Comparison of ENCODE assay signal across 9 cellular contexts in genomic region chr3:11300970-11301369, GRCh38. TPM values are rescaled to one million over a fixed set of nuclear protein-coding genes. Genes with fewer than 3 reads are reported as not detected.
DNase-seq lines count a peak whose midpoint lies in the region; ATAC-seq and TF ChIP-seq lines count a peak whose summit lies in the region.
"Had no signal": no experiment of that assay in that cellular context is flagged by ENCODE, and none has a peak within 500 bp of the region (broad histone marks: within the 10 kb centered on the region; RNA-seq: fewer than 3 reads in every experiment).

No MANE protein-coding gene starts in this region.

- intact Hi-C loops in CD8-positive, alpha-beta T cell (cut with DNase I, micrococcal nuclease): no loop called here
- intact Hi-C loops in activated T-helper 2 cell treated with anti-CD3 and anti-CD28 coated beads, Interferon-gamma antibody, Interleukin-2, Interleukin-4, amounts not matched to agents 10 μg/mL and 5 μg/mL and 100 μg/mL, durations not matched to agents 14 hours and 24 hours and 36 hours (cut with micrococcal nuclease): loop anchor here (5.0 kb wide), 1 partner anchor 61 kb away; no protein-coding TSS in a partner anchor
- intact Hi-C loops in esophagus muscularis mucosa (cut with DNase I): no loop called here

- H3K56ac ChIP-seq in H9 (ENCODE audit: insufficient read length, low read depth, low read length): no peak overlapping the region

- no peak overlapping the region for H4K91ac ChIP-seq in H9 (ENCODE audit: insufficient read length, low read depth, low read length)

- H2BK15ac ChIP-seq in H9 (ENCODE audit: low read depth, low read length): no peak overlapping the region

- H3K79me2 ChIP-seq in H9 (ENCODE audit: insufficient read depth, low read length): no peaks in the 10 kb centered on the region

- H3K4me3 Mint-ChIP-seq in CD8-positive, alpha-beta T cell: peak overlapping the region; percentile 5
- H3K4me3 Mint-ChIP-seq in activated T-helper 2 cell treated with anti-CD3 and anti-CD28 coated beads, Interferon-gamma antibody, Interleukin-2, Interleukin-4, amounts not matched to agents 10 μg/mL and 5 μg/mL and 100 μg/mL, durations not matched to agents 14 hours and 24 hours and 36 hours (ENCODE audit: low read depth): no peak overlapping the region
- no peak overlapping the region for H3K4me3 Mint-ChIP-seq in H9

- TF ChIP-seq POLR2A in esophagus muscularis mucosa (IDR thresholded peaks at IDR 0.05; ENCODE audit: low read depth): no peak

- H3K18ac ChIP-seq in H9 (ENCODE audit: insufficient read length, low read depth, low read length): no peak overlapping the region

- no peak overlapping the region for H2AK5ac ChIP-seq in H9 (ENCODE audit: insufficient read length, low read length)

- H3K14ac ChIP-seq in H9 (ENCODE audit: insufficient read depth, low read length): no peak overlapping the region

- no peaks in the 10 kb centered on the region for H3K9me3 Mint-ChIP-seq in CD8-positive, alpha-beta T cell
- H3K9me3 Mint-ChIP-seq in activated T-helper 2 cell treated with anti-CD3 and anti-CD28 coated beads, Interferon-gamma antibody, Interleukin-2, Interleukin-4, amounts not matched to agents 10 μg/mL and 5 μg/mL and 100 μg/mL, durations not matched to agents 14 hours and 24 hours and 36 hours: no peaks in the 10 kb centered on the region
- no peaks in the 10 kb centered on the region for H3K9me3 Mint-ChIP-seq in H9

- no peaks in the 10 kb centered on the region for H3K4me1 ChIP-seq in CD8-positive, alpha-beta T cell (ENCODE audit: insufficient read depth, low read length)
- no peaks in the 10 kb centered on the region for H3K4me1 ChIP-seq in H9 (ENCODE audit: insufficient read depth, low read length)
- H3K4me1 ChIP-seq in esophagus muscularis mucosa: peaks cover 0 to 5% (median 0%) of the 10 kb centered on the region in 4 donors

- no peak overlapping the region for H2BK120ac ChIP-seq in H9 (ENCODE audit: low read depth, low read length, poor library complexity, severe bottlenecking)

- H3T11ph ChIP-seq in H9 (ENCODE audit: low read length): no peak overlapping the region

- H2BK20ac ChIP-seq in H9 (ENCODE audit: low read depth, low read length, poor library complexity, severe bottlenecking): no peak overlapping the region

- H3K27me3 ChIP-seq in CD8-positive, alpha-beta T cell (ENCODE audit: insufficient read depth, low read length): no peaks in the 10 kb centered on the region
- H3K27me3 ChIP-seq in H9 (ENCODE audit: insufficient read depth, low read length) (no peaks in the 10 kb centered on the region; the same call in 1 of the 2 replicates), esophagus muscularis mucosa (no peaks in the 10 kb centered on the region)

- H3K9ac ChIP-seq in H9 (ENCODE audit: extremely low read depth, insufficient read length, low read length): no peak overlapping the region

- no peak overlapping the region for H3K4me3 ChIP-seq in CD8-positive, alpha-beta T cell (ENCODE audit: low read depth, low read length)
- no peak overlapping the region for H3K4me3 ChIP-seq in esophagus muscularis mucosa

- no peak overlapping the region for H2BK5ac ChIP-seq in H9 (ENCODE audit: insufficient read length, low read length)

- peaks cover 7% of the 10 kb centered on the region for H3K36me3 ChIP-seq in CD8-positive, alpha-beta T cell (ENCODE audit: insufficient read depth, low read length)
- peaks cover 11 to 71% (median 37%) of the 10 kb centered on the region in 4 donors for H3K36me3 ChIP-seq in esophagus muscularis mucosa

- TF ChIP-seq EP300 in esophagus muscularis mucosa (IDR thresholded peaks at IDR 0.05): no peak

- H3K4me2 ChIP-seq in H9 (ENCODE audit: insufficient read depth, insufficient read length, low read length): no peak overlapping the region

- H3K23me2 ChIP-seq in H9 (ENCODE audit: insufficient read length, low read depth, low read length, poor library complexity, severe bottlenecking): no peaks in the 10 kb centered on the region

- no CpG with 5 or more reads among the region's 3 CpGs for WGBS in H9 (ENCODE audit: extremely low coverage, insufficient read length, low lambda C conversion rate)
- WGBS in esophagus muscularis mucosa: 93% methylated on average over 3 of the region's 3 CpGs

- no peak overlapping the region for H3K4ac ChIP-seq in H9 (ENCODE audit: low read depth, low read length)

- no peaks in the 10 kb centered on the region for H3K27me3 Mint-ChIP-seq in CD8-positive, alpha-beta T cell (ENCODE audit: low read depth)
- no peaks in the 10 kb centered on the region for H3K27me3 Mint-ChIP-seq in activated T-helper 2 cell treated with anti-CD3 and anti-CD28 coated beads, Interferon-gamma antibody, Interleukin-2, Interleukin-4, amounts not matched to agents 10 μg/mL and 5 μg/mL and 100 μg/mL, durations not matched to agents 14 hours and 24 hours and 36 hours (ENCODE audit: low read depth)
- H3K27me3 Mint-ChIP-seq in H9 (ENCODE audit: low read depth): no peaks in the 10 kb centered on the region

- H3K27ac ChIP-seq in CD8-positive, alpha-beta T cell (ENCODE audit: low read depth, low read length): no peak overlapping the region
- H3K27ac ChIP-seq in H9 (ENCODE audit: insufficient read length, low read depth, low read length) (no peak overlapping the region), esophagus muscularis mucosa (replicated peaks in 1 of 4) (no peak overlapping the region)

- no peaks in the 10 kb centered on the region for H3K9me3 ChIP-seq in CD8-positive, alpha-beta T cell (ENCODE audit: low read length)
- H3K9me3 ChIP-seq in H9 (ENCODE audit: control insufficient read depth, low read depth, low read length) (no peaks in the 10 kb centered on the region), esophagus muscularis mucosa (no peaks in the 10 kb centered on the region)

- H3K36me3 Mint-ChIP-seq in CD8-positive, alpha-beta T cell: peaks cover 81% of the 10 kb centered on the region
- H3K36me3 Mint-ChIP-seq in activated T-helper 2 cell treated with anti-CD3 and anti-CD28 coated beads, Interferon-gamma antibody, Interleukin-2, Interleukin-4, amounts not matched to agents 10 μg/mL and 5 μg/mL and 100 μg/mL, durations not matched to agents 14 hours and 24 hours and 36 hours (ENCODE audit: low read depth): peaks cover 84% of the 10 kb centered on the region
- H3K36me3 Mint-ChIP-seq in H9 (ENCODE audit: insufficient read depth in 1 of 3, low read depth in 3 of 3): peaks cover 3 to 24% (median 12%) of the 10 kb centered on the region in 3 experiments; a peak in 6 of 7 replicates

- DNase-seq in CD8-positive, alpha-beta T cell: no peak
- DNase-seq in activated T-helper 2 cell treated with anti-CD3 and anti-CD28 coated beads, Interferon-gamma antibody, Interleukin-2, Interleukin-4, amounts not matched to agents 10 μg/mL and 5 μg/mL and 100 μg/mL, durations not matched to agents 14 hours and 24 hours and 36 hours (ENCODE audit: low spot score): no peak
- DNase-seq in effector CD8-positive, alpha-beta T cell (lab: John Stamatoyannopoulos, UW): no peak
- DNase-seq in H9: no peak
- DNase-seq in NCI-H82 treated with DMSO at 0.1 percent for 48 hours (lab: John Stamatoyannopoulos, UW; ENCODE audit: unreplicated experiment): no peak
- no peak for DNase-seq in esophagus muscularis mucosa (ENCODE audit: extremely low spot score)
- DNase-seq: activated CD8-positive, alpha-beta memory T cell treated with anti-CD3 and anti-CD28 coated beads for 24 hours had no signal

- H4K5ac ChIP-seq in H9 (ENCODE audit: insufficient read length, low read depth, low read length): no peak overlapping the region

- TF ChIP-seq CTCF in CD8-positive, alpha-beta T cell (IDR thresholded peaks at IDR 0.05): no peak
- TF ChIP-seq CTCF in H9 (conservative IDR thresholded peaks at IDR 0.05) (no peak), esophagus muscularis mucosa (IDR thresholded peaks at IDR 0.05) (no peak)

- H4K20me1 ChIP-seq in H9 (ENCODE audit: control insufficient read depth, insufficient read depth, insufficient read length): no peaks in the 10 kb centered on the region

- no peaks in the 10 kb centered on the region for H3K79me1 ChIP-seq in H9 (ENCODE audit: insufficient read depth, low read depth, low read length, poor library complexity, severe bottlenecking)

- peaks cover 19% of the 10 kb centered on the region for H3K4me1 Mint-ChIP-seq in CD8-positive, alpha-beta T cell (ENCODE audit: low read depth)
- peaks cover 33% of the 10 kb centered on the region for H3K4me1 Mint-ChIP-seq in activated T-helper 2 cell treated with anti-CD3 and anti-CD28 coated beads, Interferon-gamma antibody, Interleukin-2, Interleukin-4, amounts not matched to agents 10 μg/mL and 5 μg/mL and 100 μg/mL, durations not matched to agents 14 hours and 24 hours and 36 hours (ENCODE audit: low read depth)
- H3K4me1 Mint-ChIP-seq in H9: no peaks in the 10 kb centered on the region

- H2AFZ ChIP-seq in H9 (ENCODE audit: low read length): no peak overlapping the region

- H2BK12ac ChIP-seq in H9 (ENCODE audit: insufficient read length, low read depth, low read length): no peak overlapping the region

- no peak overlapping the region for H4K8ac ChIP-seq in H9 (replicated peaks; ENCODE audit: insufficient read length, low read depth, low read length)

- ATAC-seq in CD8-positive, alpha-beta T cell: no peak
- ATAC-seq in GM19397 (IDR thresholded peaks at IDR 0.05; ENCODE audit: unreplicated experiment): peak; percentile 62
- peak; percentile 90 for ATAC-seq in HG03095 (IDR thresholded peaks at IDR 0.05; ENCODE audit: unreplicated experiment)

- H3K23ac ChIP-seq in H9 (ENCODE audit: insufficient read length, low read depth, low read length): no peak overlapping the region

- CTCF ChIA-PET in CD8-positive, alpha-beta T cell (lab: Charles Lee): interaction anchor here (1.7 kb wide), 1 partner anchor 10 kb away, joined by 4 read pairs; no protein-coding TSS in a partner anchor

- H3K27ac Mint-ChIP-seq in CD8-positive, alpha-beta T cell: peak overlapping the region; percentile 12
- peak overlapping the region; percentile 62 for H3K27ac Mint-ChIP-seq in activated T-helper 2 cell treated with anti-CD3 and anti-CD28 coated beads, Interferon-gamma antibody, Interleukin-2, Interleukin-4, amounts not matched to agents 10 μg/mL and 5 μg/mL and 100 μg/mL, durations not matched to agents 14 hours and 24 hours and 36 hours
- H3K27ac Mint-ChIP-seq in H9: no peak overlapping the region

- POLR2A ChIA-PET in CD8-positive, alpha-beta T cell (lab: Charles Lee): no interaction called here

RNA-seq across cellular contexts. Expression of gene ATG7, which starts 28.8 kb away (rescaled TPM):
- 10 to 100 TPM; 21.3 to 23.8 TPM for total RNA-seq in CD8-positive, alpha-beta T cell
- 44.1 and 45.2 TPM in 2 replicates for total RNA-seq in activated T-helper 2 cell treated with anti-CD3 and anti-CD28 coated beads, Interferon-gamma antibody, Interleukin-2, Interleukin-4, amounts not matched to agents 10 μg/mL and 5 μg/mL and 100 μg/mL, durations not matched to agents 14 hours and 24 hours and 36 hours
- total RNA-seq in H9 (2021): 17.9 and 22.1 TPM in 2 replicates
- 10 to 100 TPM; 20.6 to 50.4 (median 39.9) TPM for total RNA-seq in esophagus muscularis mucosa

Comparison
In these comparisons a context has a peak if more than half of its experiments do, and no peak if none do; other contexts are left out.
1. H3K27ac Mint-ChIP-seq: peak in CD8-positive, alpha-beta T cell (single experiment) and activated T-helper 2 cell treated with anti-CD3 and anti-CD28 coated beads, Interferon-gamma antibody, Interleukin-2, Interleukin-4, amounts not matched to agents 10 μg/mL and 5 μg/mL and 100 μg/mL, durations not matched to agents 14 hours and 24 hours and 36 hours (single experiment); none in H9 (0 of 3).